ENCODE assay signal across 23 cellular contexts in the genomic region with DNA sequence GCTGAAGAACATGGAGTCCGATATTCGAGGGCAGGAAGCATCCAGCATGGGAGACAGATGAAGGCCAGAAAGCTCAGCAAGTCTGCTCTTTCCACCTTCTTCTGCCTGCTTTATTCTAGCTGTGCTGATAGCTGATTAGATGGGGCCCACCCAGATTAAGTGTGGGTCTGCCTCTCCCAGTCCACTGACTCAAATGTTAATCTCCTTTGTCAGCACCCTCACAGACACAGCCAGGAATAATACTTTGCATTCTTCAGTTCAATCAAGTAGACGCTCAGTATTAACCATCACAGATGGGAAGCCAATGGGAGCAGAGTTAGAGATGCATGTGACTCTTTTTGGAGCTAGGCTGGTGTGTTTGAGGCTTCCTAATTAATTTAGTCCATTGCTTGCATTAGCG.
"Had no signal": no experiment of that assay in that cellular context is flagged by ENCODE, and none has a peak within 500 bp of the region (broad histone marks: within the 10 kb centered on the region; RNA-seq: fewer than 3 reads in every experiment).

No MANE protein-coding gene starts in this region.

- H3K4me3 Mint-ChIP-seq: activated naive CD4-positive, alpha-beta T cell treated with anti-CD3 and anti-CD28 coated beads for 36 hours; activated T-cell treated with anti-CD3 and anti-CD28 coated beads, Interleukin-2, amount 50 U/mL, for 24 hours; nephron had no signal

- H3K27me3 Mint-ChIP-seq: activated T-cell treated with anti-CD3 and anti-CD28 coated beads, Interleukin-2, amount 50 U/mL, for 24 hours had no signal

- DNase-seq: activated CD4-positive, alpha-beta T cell treated with anti-CD3 and anti-CD28 coated beads for 1 hour; activated CD4-positive, alpha-beta T cell treated with anti-CD3 and anti-CD28 coated beads, Interleukin-2, amount 50 U/mL, for 1 hour; activated CD8-positive, alpha-beta memory T cell treated with anti-CD3 and anti-CD28 coated beads for 24 hours; activated CD8-positive, alpha-beta memory T cell treated with anti-CD3 and anti-CD28 coated beads, Interleukin-2, amount 50 U/mL, for 4 hours; activated naive CD4-positive, alpha-beta T cell treated with anti-CD3 and anti-CD28 coated beads for 36 hours; activated T-cell treated with anti-CD3 and anti-CD28 coated beads, Interleukin-2, amount 50 U/mL, for 24 hours; amygdala; heart left ventricle; islet precursor cell; left cardiac atrium; midbrain; occipital lobe; spleen; stimulated activated CD4-positive, alpha-beta T cell treated with anti-CD3 and anti-CD28 coated beads, Interleukin-4, amount 100 ng/mL, for 24 hours; stimulated activated naive CD4-positive, alpha-beta T cell treated with Interleukin-2 at 50 U/mL for 16 hours; T-helper 1 cell; upper lobe of left lung had no signal

- H3K9me3 ChIP-seq: heart left ventricle, right atrium auricular region, spleen, thoracic aorta, upper lobe of left lung had no signal

- H3K4me1 ChIP-seq: upper lobe of left lung had no signal

- H3K27me3 ChIP-seq: cardiac muscle cell, heart left ventricle, right atrium auricular region, spleen, upper lobe of left lung had no signal

- ATAC-seq: heart left ventricle, left cardiac atrium had no signal

- FAIRE-seq: TTC549 had no signal

- H3K36me3 ChIP-seq: cardiac muscle cell, heart left ventricle, right atrium auricular region, spleen, thoracic aorta, upper lobe of left lung had no signal

- H3K27ac Mint-ChIP-seq: activated naive CD4-positive, alpha-beta T cell treated with anti-CD3 and anti-CD28 coated beads for 36 hours; activated T-cell treated with anti-CD3 and anti-CD28 coated beads, Interleukin-2, amount 50 U/mL, for 24 hours; nephron had no signal

- H3K4me3 ChIP-seq: cardiac muscle cell, heart left ventricle, right atrium auricular region, spleen, thoracic aorta, upper lobe of left lung had no signal

- H3K27ac ChIP-seq: cardiac muscle cell, epithelial cell of prostate, heart left ventricle, right atrium auricular region, spleen, thoracic aorta, upper lobe of left lung had no signal

- H3K9me3 Mint-ChIP-seq: activated naive CD4-positive, alpha-beta T cell treated with anti-CD3 and anti-CD28 coated beads for 36 hours; activated T-cell treated with anti-CD3 and anti-CD28 coated beads, Interleukin-2, amount 50 U/mL, for 24 hours had no signal
